15 cellular contexts compared by ENCODE assay signal in the genomic region with DNA sequence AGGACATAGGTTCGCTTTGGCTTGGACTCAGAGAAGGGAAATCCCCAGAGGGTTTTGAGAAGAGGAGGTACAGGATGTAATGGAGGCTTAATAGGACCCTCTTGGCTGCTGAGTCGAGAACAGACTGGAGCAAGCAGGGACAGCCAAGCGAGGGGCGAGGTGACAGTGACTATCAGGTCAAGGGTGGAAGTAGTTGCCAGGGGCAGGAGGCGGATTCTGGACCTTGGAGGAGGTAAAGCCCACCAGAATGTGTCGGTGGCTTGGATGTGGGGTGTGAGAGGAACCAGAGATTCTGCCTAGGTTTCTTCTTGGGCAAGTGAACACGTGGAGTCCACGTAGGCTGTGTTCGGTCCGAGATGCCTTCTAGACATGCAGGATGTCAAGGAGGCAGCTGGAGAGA. TPM values are rescaled to one million over a fixed set of nuclear protein-coding genes. Genes with fewer than 3 reads are reported as not detected.
DNase-seq lines count a peak whose midpoint lies in the region; ATAC-seq, FAIRE-seq and TF ChIP-seq lines count a peak whose summit lies in the region.
"Had no signal": no experiment of that assay in that cellular context is flagged by ENCODE, and none has a peak within 500 bp of the region (broad histone marks: within the 10 kb centered on the region; RNA-seq: fewer than 3 reads in every experiment).

No MANE protein-coding gene starts in this region.

- H3K9me2 ChIP-seq in hepatocyte (replicated peaks; ENCODE audit: insufficient read depth) = no peaks in the 10 kb centered on the region

- no peaks in the 10 kb centered on the region for H3K27me3 ChIP-seq in A673 (replicated peaks; ENCODE audit: insufficient read depth, low read depth, low read length, poor library complexity)
- no peaks in the 10 kb centered on the region for H3K27me3 ChIP-seq in H9 (ENCODE audit: insufficient read depth, low read length)
- no peaks in the 10 kb centered on the region for H3K27me3 ChIP-seq in neural progenitor cell
- H3K27me3 ChIP-seq in hepatocyte = no peaks in the 10 kb centered on the region
- H3K27me3 ChIP-seq: brain microvascular endothelial cell had no signal

- H3K4me3 ChIP-seq in A673 (ENCODE audit: low read depth, low read length, poor library complexity, severe bottlenecking) (no peak overlapping the region), neural progenitor cell (no peak overlapping the region), hepatocyte (no peak overlapping the region)

- no peak for TF ChIP-seq CTCF in A673 (conservative IDR thresholded peaks at IDR 0.05; ENCODE audit: low read depth, low read length)
- TF ChIP-seq CTCF in H9 (conservative IDR thresholded peaks at IDR 0.05) = no peak
- no peak for TF ChIP-seq CTCF in neural progenitor cell (IDR thresholded peaks at IDR 0.05)
- TF ChIP-seq CTCF in hepatocyte (IDR thresholded peaks at IDR 0.05; ENCODE audit: poor library complexity) = no peak

- H2BK20ac ChIP-seq in H9 (ENCODE audit: low read depth, low read length, poor library complexity, severe bottlenecking) = no peak overlapping the region

- no peak overlapping the region for H3K18ac ChIP-seq in H9 (ENCODE audit: insufficient read length, low read depth, low read length)

- BruUV-seq in A673 (replicated peaks; lab: Mats Ljungman, UMichigan) = no TSS peak

- no peak overlapping the region for H2BK15ac ChIP-seq in H9 (ENCODE audit: low read depth, low read length)

- H3K79me2 ChIP-seq in H9 (ENCODE audit: insufficient read depth, low read length) = peaks cover 4% of the 10 kb centered on the region; the same call in 1 of the 2 replicates
- H3K79me2 ChIP-seq in neural progenitor cell (ENCODE audit: low read depth) = peaks cover 14% of the 10 kb centered on the region
- peaks cover 54% of the 10 kb centered on the region for H3K79me2 ChIP-seq in hepatocyte

- H3K36me3 Mint-ChIP-seq in H9 (ENCODE audit: insufficient read depth in 1 of 3, low read depth in 3 of 3) (peaks cover 18 to 41% (median 22%) of the 10 kb centered on the region in 3 experiments; a peak in 6 of 7 replicates), neural progenitor cell (peaks cover 2% of the 10 kb centered on the region)
- peaks cover 32% of the 10 kb centered on the region for H3K36me3 Mint-ChIP-seq in central memory CD8-positive, alpha-beta T cell (ENCODE audit: insufficient read depth)

- no peak overlapping the region for H2BK12ac ChIP-seq in H9 (ENCODE audit: insufficient read length, low read depth, low read length)

- H3K4ac ChIP-seq in H9 (ENCODE audit: low read depth, low read length) = no peak overlapping the region

- H4K5ac ChIP-seq in H9 (ENCODE audit: insufficient read length, low read depth, low read length) = no peak overlapping the region

- H3K36me3 ChIP-seq in A673 (ENCODE audit: insufficient read depth, low read length, poor library complexity, severe bottlenecking) = peaks cover 18% of the 10 kb centered on the region
- H3K36me3 ChIP-seq in neural progenitor cell = no peaks in the 10 kb centered on the region
- H3K36me3 ChIP-seq in hepatocyte (replicated peaks; ENCODE audit: insufficient read depth, low read depth) = no peaks in the 10 kb centered on the region

- H3K27me3 Mint-ChIP-seq in H9 (ENCODE audit: low read depth) (no peaks in the 10 kb centered on the region), neural progenitor cell (ENCODE audit: insufficient read depth, low read depth) (peaks cover 3% of the 10 kb centered on the region)
- H3K27me3 Mint-ChIP-seq in central memory CD8-positive, alpha-beta T cell = no peaks in the 10 kb centered on the region

- H4K20me1 ChIP-seq in H9 (ENCODE audit: control insufficient read depth, insufficient read depth, insufficient read length) = no peaks in the 10 kb centered on the region
- peaks cover 12% of the 10 kb centered on the region for H4K20me1 ChIP-seq in neural progenitor cell (ENCODE audit: low read depth)
- H4K20me1 ChIP-seq in hepatocyte (ENCODE audit: insufficient read depth, poor library complexity, severe bottlenecking) = no peaks in the 10 kb centered on the region

- FAIRE-seq in GM19239 (lab: Jason Lieb, UNC) = no peak
- FAIRE-seq: urothelium cell line had no signal

- H2AFZ ChIP-seq in H9 (ENCODE audit: low read length) (no peak overlapping the region), neural progenitor cell (replicated peaks) (no peak overlapping the region), hepatocyte (no peak overlapping the region)

- POLR2A ChIA-PET in A673 (lab: Charles Lee; ENCODE audit: low non-redundant PET) = no interaction called here

- peaks cover 3% of the 10 kb centered on the region for H3K23me2 ChIP-seq in H9 (ENCODE audit: insufficient read length, low read depth, low read length, poor library complexity, severe bottlenecking)

- H3K56ac ChIP-seq in H9 (ENCODE audit: insufficient read length, low read depth, low read length) = no peak overlapping the region

- H3K9me3 Mint-ChIP-seq in H9 = no peaks in the 10 kb centered on the region
- no peaks in the 10 kb centered on the region for H3K9me3 Mint-ChIP-seq in central memory CD8-positive, alpha-beta T cell
- no peaks in the 10 kb centered on the region for H3K9me3 Mint-ChIP-seq in neural progenitor cell

- CTCF ChIA-PET in A673 (lab: Charles Lee) = interaction anchor here (0.5 kb wide), 1 partner anchor 1279 kb away, joined by 4 read pairs; no protein-coding TSS in a partner anchor

- H3K4me1 Mint-ChIP-seq in H9 (peaks cover 7 to 8% of the 10 kb centered on the region in 2 experiments), neural progenitor cell (peaks cover 11% of the 10 kb centered on the region)
- H3K4me1 Mint-ChIP-seq in central memory CD8-positive, alpha-beta T cell = peaks cover 27% of the 10 kb centered on the region

- WGBS in H9 (ENCODE audit: extremely low coverage, insufficient read length, low lambda C conversion rate) = no CpG with 5 or more reads among the region's 10 CpGs
- WGBS in hepatocyte (ENCODE audit: low lambda C conversion rate, missing lambda C conversion rate) = 93% methylated on average over 10 of the region's 10 CpGs

- H3T11ph ChIP-seq in H9 (ENCODE audit: low read length) = no peak overlapping the region

- H3K79me1 ChIP-seq in H9 (ENCODE audit: insufficient read depth, low read depth, low read length, poor library complexity, severe bottlenecking) = no peaks in the 10 kb centered on the region

- DNase-seq in A673 (ENCODE audit: low spot score) = no peak
- no peak for DNase-seq in H9
- DNase-seq in central memory CD8-positive, alpha-beta T cell (ENCODE audit: low spot score in 2 of 2) = no peak
- DNase-seq in neural progenitor cell (ENCODE audit: low spot score) = no peak
- DNase-seq in GM19239 (ENCODE audit: insufficient read length, low spot score) = no peak
- DNase-seq in hepatocyte (ENCODE audit: low spot score) = no peak
- DNase-seq in HK-2 (ENCODE audit: unreplicated experiment) = no peak
- DNase-seq: brain microvascular endothelial cell, islet precursor cell, NCI-H187 treated with DMSO at 0.1 percent for 48 hours had no signal

- H3F3A ChIP-seq in neural progenitor cell (ENCODE audit: low read depth) = peaks cover 27% of the 10 kb centered on the region

- H3K9ac ChIP-seq in H9 (ENCODE audit: extremely low read depth, insufficient read length, low read length) (peak overlapping the region; percentile 27), neural progenitor cell (peak overlapping the region; percentile 8)

- ATAC-seq in central memory CD8-positive, alpha-beta T cell (replicated peaks; ENCODE audit: extremely low read depth, poor library complexity, severe bottlenecking) = no peak
- no peak for ATAC-seq in HG03139 (IDR thresholded peaks at IDR 0.05; ENCODE audit: unreplicated experiment)
- ATAC-seq: SK-N-SH treated with all-trans-retinoic acid at 6 μM for 48 hours had no signal

- peak overlapping the region; percentile 8 to 59 (median 41); a peak in 3 of 7 replicates for H3K27ac Mint-ChIP-seq in H9
- H3K27ac Mint-ChIP-seq in central memory CD8-positive, alpha-beta T cell (ENCODE audit: low read depth) = peak overlapping the region; percentile 22
- peak overlapping the region; percentile 44 for H3K27ac Mint-ChIP-seq in neural progenitor cell

- H3K4me3 Mint-ChIP-seq in H9 (peak overlapping the region in 1 of 2 experiments; percentile 8; a peak in 1 of 5 replicates), neural progenitor cell (peak overlapping the region; percentile 51)
- no peak overlapping the region for H3K4me3 Mint-ChIP-seq in central memory CD8-positive, alpha-beta T cell

- H3K4me2 ChIP-seq in H9 (ENCODE audit: insufficient read depth, insufficient read length, low read length) (no peak overlapping the region), neural progenitor cell (no peak overlapping the region), hepatocyte (no peak overlapping the region)

- no peak overlapping the region for H2AK5ac ChIP-seq in H9 (ENCODE audit: insufficient read length, low read length)

- H4K8ac ChIP-seq in H9 (replicated peaks; ENCODE audit: insufficient read length, low read depth, low read length) = no peak overlapping the region

- H2BK120ac ChIP-seq in H9 (ENCODE audit: low read depth, low read length, poor library complexity, severe bottlenecking) = no peak overlapping the region

- H4K91ac ChIP-seq in H9 (ENCODE audit: insufficient read length, low read depth, low read length) = no peak overlapping the region

- H3K27ac ChIP-seq in A673 (ENCODE audit: low read depth, low read length, poor library complexity, severe bottlenecking) (peak overlapping the region; percentile 53), H9 (ENCODE audit: insufficient read length, low read depth, low read length) (no peak overlapping the region), neural progenitor cell (no peak overlapping the region), hepatocyte (no peak overlapping the region)
- H3K27ac ChIP-seq: brain microvascular endothelial cell had no signal

- intact Hi-C loops in A673 (cut with micrococcal nuclease; ENCODE audit: unreplicated experiment) = no loop called here

- H3K4me1 ChIP-seq in A673 (ENCODE audit: insufficient read depth, low read length, poor library complexity, severe bottlenecking) (peaks cover 6% of the 10 kb centered on the region), H9 (ENCODE audit: insufficient read depth, low read length) (no peaks in the 10 kb centered on the region), neural progenitor cell (peaks cover 7% of the 10 kb centered on the region), hepatocyte (ENCODE audit: insufficient read depth) (peaks cover 6% of the 10 kb centered on the region)

- H3K9me3 ChIP-seq in A673 (ENCODE audit: low read depth, low read length, poor library complexity, severe bottlenecking) (no peaks in the 10 kb centered on the region), H9 (ENCODE audit: control insufficient read depth, low read depth, low read length) (no peaks in the 10 kb centered on the region), neural progenitor cell (ENCODE audit: low read depth) (no peaks in the 10 kb centered on the region), hepatocyte (ENCODE audit: low read depth) (no peaks in the 10 kb centered on the region)

- H3K23ac ChIP-seq in H9 (ENCODE audit: insufficient read length, low read depth, low read length) = no peak overlapping the region

- H2BK5ac ChIP-seq in H9 (ENCODE audit: insufficient read length, low read length) = no peak overlapping the region

- H3K14ac ChIP-seq in H9 (ENCODE audit: insufficient read depth, low read length) = no peak overlapping the region

RNA-seq across cellular contexts. Expression of a gene that starts 4.4 kb away (rescaled TPM):
- total RNA-seq in A673 (2021) (254 and 270 TPM in 2 replicates), H9 (2021) (315 and 341 TPM in 2 replicates), neural progenitor cell (ENCODE audit: low replicate concordance) (257 and 284 TPM in 2 replicates), hepatocyte (210 and 244 TPM in 2 replicates)
- 292 and 311 TPM in 2 replicates for polyA plus RNA-seq in hepatocyte

RNA-seq across cellular contexts. Expression of a gene that starts 5.0 kb away (rescaled TPM):
- total RNA-seq in A673 (2021) = 206 and 221 TPM in 2 replicates
- 225 and 228 TPM in 2 replicates for total RNA-seq in H9 (2021)
- 111 and 182 TPM in 2 replicates for total RNA-seq in neural progenitor cell (ENCODE audit: low replicate concordance)
- 261 and 267 TPM in 2 replicates for total RNA-seq in hepatocyte
- polyA plus RNA-seq in hepatocyte = 517 and 542 TPM in 2 replicates

RNA-seq across cellular contexts. Expression of a gene that starts 7.6 kb away (rescaled TPM):
- 56.2 and 63.8 TPM in 2 replicates for total RNA-seq in A673 (2021)
- 42.3 and 44.0 TPM in 2 replicates for total RNA-seq in H9 (2021)
- total RNA-seq in neural progenitor cell (ENCODE audit: low replicate concordance) = 5.5 and 22.0 TPM in 2 replicates
- total RNA-seq in hepatocyte = 52.1 and 62.0 TPM in 2 replicates
- 51.3 and 57.4 TPM in 2 replicates for polyA plus RNA-seq in hepatocyte

RNA-seq across cellular contexts. Expression of a gene that starts 12.8 kb away (rescaled TPM):
- total RNA-seq in A673 (2021) = 1.4 TPM in 1 of 2 replicates, not detected in the other
- total RNA-seq in H9 (2021) = 0.92 and 1.3 TPM in 2 replicates
- 0.22 TPM in 1 of 2 replicates, not detected in the other for total RNA-seq in neural progenitor cell (ENCODE audit: low replicate concordance)
- total RNA-seq in hepatocyte = not detected in 2 replicates
- polyA plus RNA-seq in hepatocyte = 0.46 and 0.96 TPM in 2 replicates
- total RNA-seq: activated CD8-positive, alpha-beta memory T cell treated with anti-CD3 and anti-CD28 coated beads for 36 hours; osteoblast had no signal

RNA-seq across cellular contexts. Expression of a gene that starts 21.8 kb away (rescaled TPM):
- total RNA-seq in A673 (2021) (0.26 TPM in 1 of 2 replicates, not detected in the other), H9 (2021) (0.28 and 0.31 TPM in 2 replicates), neural progenitor cell (ENCODE audit: low replicate concordance) (0.19 TPM in 1 of 2 replicates, not detected in the other), hepatocyte (not detected in 2 replicates)
- polyA plus RNA-seq in hepatocyte = not detected in 2 replicates
- total RNA-seq: activated CD8-positive, alpha-beta memory T cell treated with anti-CD3 and anti-CD28 coated beads for 36 hours had no signal
